In the genomic region with DNA sequence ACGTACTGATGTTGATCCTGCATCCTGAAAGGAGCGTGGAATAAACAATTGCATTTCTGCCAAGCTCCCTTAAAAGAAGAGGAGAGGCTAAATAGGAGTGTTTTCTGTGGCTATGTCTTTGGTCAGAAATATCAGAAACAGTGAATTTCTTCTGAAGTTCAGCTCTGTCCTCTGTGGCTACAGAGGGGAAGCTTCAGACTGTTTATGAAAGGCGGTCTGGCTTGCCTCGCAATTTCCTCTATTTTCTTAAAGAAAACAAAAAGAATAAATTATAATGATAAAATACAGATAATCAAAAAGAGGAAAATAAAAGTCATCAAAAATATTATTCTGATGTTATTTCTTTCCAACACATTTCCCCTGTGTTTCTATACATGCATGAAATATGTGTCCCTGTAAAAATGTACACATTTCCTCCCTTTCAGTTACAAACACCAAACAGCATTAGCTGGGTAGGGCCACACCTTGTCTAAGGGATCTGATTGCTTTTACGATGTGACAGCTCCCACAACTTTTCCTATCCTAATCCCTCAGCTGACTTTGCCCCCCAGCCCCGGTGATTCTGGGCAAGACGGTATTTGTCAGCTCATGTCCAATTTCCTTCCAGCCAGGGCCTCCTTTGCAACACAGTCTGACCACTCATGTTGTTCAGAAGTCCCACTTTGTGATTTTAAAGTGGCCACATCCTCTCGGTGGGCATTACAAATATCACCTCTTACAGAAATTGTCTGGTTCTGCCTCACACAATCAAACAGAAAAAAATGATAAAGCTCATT, we compare ENCODE assay signal across 1 cellular context.
TF ChIP-seq lines count a peak whose summit lies in the region.

No MANE protein-coding gene starts in this region.

TF ChIP-seq in GM23338, 12 proteins besides CTCF, POLR2A, EP300 and RAD21:
- TF ChIP-seq EZH2phosphoT487 (IDR thresholded peaks at IDR 0.05; ENCODE audit: unreplicated experiment): no peak
- no peak for TF ChIP-seq JUNB (IDR thresholded peaks at IDR 0.05; ENCODE audit: unreplicated experiment)
- TF ChIP-seq, protein P1, sequence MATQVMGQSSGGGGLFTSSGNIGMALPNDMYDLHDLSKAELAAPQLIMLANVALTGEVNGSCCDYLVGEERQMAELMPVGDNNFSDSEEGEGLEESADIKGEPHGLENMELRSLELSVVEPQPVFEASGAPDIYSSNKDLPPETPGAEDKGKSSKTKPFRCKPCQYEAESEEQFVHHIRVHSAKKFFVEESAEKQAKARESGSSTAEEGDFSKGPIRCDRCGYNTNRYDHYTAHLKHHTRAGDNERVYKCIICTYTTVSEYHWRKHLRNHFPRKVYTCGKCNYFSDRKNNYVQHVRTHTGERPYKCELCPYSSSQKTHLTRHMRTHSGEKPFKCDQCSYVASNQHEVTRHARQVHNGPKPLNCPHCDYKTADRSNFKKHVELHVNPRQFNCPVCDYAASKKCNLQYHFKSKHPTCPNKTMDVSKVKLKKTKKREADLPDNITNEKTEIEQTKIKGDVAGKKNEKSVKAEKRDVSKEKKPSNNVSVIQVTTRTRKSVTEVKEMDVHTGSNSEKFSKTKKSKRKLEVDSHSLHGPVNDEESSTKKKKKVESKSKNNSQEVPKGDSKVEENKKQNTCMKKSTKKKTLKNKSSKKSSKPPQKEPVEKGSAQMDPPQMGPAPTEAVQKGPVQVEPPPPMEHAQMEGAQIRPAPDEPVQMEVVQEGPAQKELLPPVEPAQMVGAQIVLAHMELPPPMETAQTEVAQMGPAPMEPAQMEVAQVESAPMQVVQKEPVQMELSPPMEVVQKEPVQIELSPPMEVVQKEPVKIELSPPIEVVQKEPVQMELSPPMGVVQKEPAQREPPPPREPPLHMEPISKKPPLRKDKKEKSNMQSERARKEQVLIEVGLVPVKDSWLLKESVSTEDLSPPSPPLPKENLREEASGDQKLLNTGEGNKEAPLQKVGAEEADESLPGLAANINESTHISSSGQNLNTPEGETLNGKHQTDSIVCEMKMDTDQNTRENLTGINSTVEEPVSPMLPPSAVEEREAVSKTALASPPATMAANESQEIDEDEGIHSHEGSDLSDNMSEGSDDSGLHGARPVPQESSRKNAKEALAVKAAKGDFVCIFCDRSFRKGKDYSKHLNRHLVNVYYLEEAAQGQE (IDR thresholded peaks at IDR 0.05; ENCODE audit: unreplicated experiment): no peak
- no peak for TF ChIP-seq ZNF462 (CRISPR knock-in tag; IDR thresholded peaks at IDR 0.05)
- no peak for TF ChIP-seq EZH2 (IDR thresholded peaks at IDR 0.05; ENCODE audit: low read depth, unreplicated experiment)
- TF ChIP-seq NANOG (IDR thresholded peaks at IDR 0.05; ENCODE audit: borderline replicate concordance): no peak
